Comparison of ENCODE assay signal across 8 cellular contexts in genomic region chr1:166974647-166975345, GRCh38. TPM values are rescaled to one million over a fixed set of nuclear protein-coding genes. Genes with fewer than 3 reads are reported as not detected.
DNase-seq lines count a peak whose midpoint lies in the region; ATAC-seq, FAIRE-seq and TF ChIP-seq lines count a peak whose summit lies in the region.

No MANE protein-coding gene starts in this region.

- WGBS in transverse colon (ENCODE audit: low coverage in 1 of 2), 2 donors: 0 to 1% methylated on average over 4 to 17 of the region's 17 CpGs

- H3K36me3 ChIP-seq in SU-DHL-6 (ENCODE audit: low read length) (no peaks in the 10 kb centered on the region), neural cell (ENCODE audit: insufficient read depth, low read length) (no peaks in the 10 kb centered on the region), transverse colon (no peaks in the 10 kb centered on the region), left lung (no peaks in the 10 kb centered on the region)

- H3K4me1 ChIP-seq in transverse colon: peaks cover 3 to 14% (median 9%) of the 10 kb centered on the region in 4 donors
- H3K4me1 ChIP-seq in left lung: peaks cover 0 to 8% of the 10 kb centered on the region in 2 donors

- no peak for TF ChIP-seq RAD21 in neural cell (conservative IDR thresholded peaks at IDR 0.05)

- H3K4me3 ChIP-seq in SU-DHL-6 (ENCODE audit: insufficient read depth, low read length, poor library complexity, severe bottlenecking) (peak overlapping the region; percentile 76), coronary artery (peak overlapping the region; percentile 92), neural cell (ENCODE audit: low read length) (peak overlapping the region; percentile 68), transverse colon (peak overlapping the region; percentile 13 to 61 (median 38)), left lung (peak overlapping the region in 1 of 2 donors; percentile 23)

- H3K9me3 ChIP-seq in SU-DHL-6 (ENCODE audit: insufficient read depth, low read length): no peaks in the 10 kb centered on the region
- no peaks in the 10 kb centered on the region for H3K9me3 ChIP-seq in neural cell (ENCODE audit: low read length)
- H3K9me3 ChIP-seq in transverse colon: no peaks in the 10 kb centered on the region
- H3K9me3 ChIP-seq in left lung: no peaks in the 10 kb centered on the region

- DNase-seq in activated T-cell treated with anti-CD3 and anti-CD28 coated beads for 24 hours (ENCODE audit: low read depth) (peak; percentile 33), coronary artery (ENCODE audit: low spot score) (no peak), transverse colon (no peak), RCC 7860 (ENCODE audit: low spot score) (no peak), left lung (no peak)
- DNase-seq in activated T-cell treated with anti-CD3 and anti-CD28 coated beads, Interleukin-2, amount 50 U/mL, for 1 hour: no peak

- H4K20me1 ChIP-seq in SU-DHL-6 (ENCODE audit: low read depth, low read length): no peaks in the 10 kb centered on the region
- no peaks in the 10 kb centered on the region for H4K20me1 ChIP-seq in neural cell (ENCODE audit: insufficient read depth)

- H3K9ac ChIP-seq in SU-DHL-6 (ENCODE audit: low read length) (peak overlapping the region; percentile 67), neural cell (ENCODE audit: low read length) (peak overlapping the region; percentile 44)

- in situ Hi-C loops in transverse colon (cut with MboI; ENCODE audit: low pct_ligation_motif_present in 1 of 4, low pct_unique_long_range_greater_than_20kb in 1 of 4, low sequenced_read_pairs in 3 of 4): no loop called here

- H3K9me2 ChIP-seq in SU-DHL-6 (replicated peaks; ENCODE audit: insufficient read depth, low read length) (no peaks in the 10 kb centered on the region), neural cell (ENCODE audit: insufficient read depth, low read length) (no peaks in the 10 kb centered on the region)

- FAIRE-seq in RCC 7860 (lab: Jason Lieb, UNC): no peak

- no peaks in the 10 kb centered on the region for H3K79me2 ChIP-seq in SU-DHL-6 (ENCODE audit: insufficient read depth, low read length)
- H3K79me2 ChIP-seq in neural cell (replicated peaks; ENCODE audit: insufficient read depth, low read length): no peaks in the 10 kb centered on the region

- ATAC-seq in left lung: no peak

- TF ChIP-seq CTCF in SU-DHL-6 (IDR thresholded peaks at IDR 0.05; ENCODE audit: insufficient read depth, low read length, poor library complexity, severe bottlenecking) (no peak), coronary artery (IDR thresholded peaks at IDR 0.05) (no peak), neural cell (IDR thresholded peaks at IDR 0.05; ENCODE audit: poor library complexity, severe bottlenecking) (no peak), transverse colon (IDR thresholded peaks at IDR 0.05) (no peak), left lung (IDR thresholded peaks at IDR 0.05) (no peak)

- no peak for TF ChIP-seq POLR2A in transverse colon (IDR thresholded peaks at IDR 0.05)

- H3K4me2 ChIP-seq in SU-DHL-6 (ENCODE audit: low read depth, low read length, poor library complexity, severe bottlenecking) (peak overlapping the region; percentile 82), neural cell (ENCODE audit: low read length) (peak overlapping the region; percentile 89)

- H3K27ac ChIP-seq in SU-DHL-6 (ENCODE audit: low read depth, low read length): no peak overlapping the region
- H3K27ac ChIP-seq in coronary artery: peak overlapping the region in 1 of 2 donors; percentile 44
- no peak overlapping the region for H3K27ac ChIP-seq in neural cell (ENCODE audit: low read length)
- H3K27ac ChIP-seq in transverse colon: peak overlapping the region in 1 of 4 donors; percentile 10
- no peak overlapping the region for H3K27ac ChIP-seq in left lung

- TF ChIP-seq EP300 in neural cell (conservative IDR thresholded peaks at IDR 0.05; ENCODE audit: poor library complexity, severe bottlenecking) (no peak), transverse colon (IDR thresholded peaks at IDR 0.05; ENCODE audit: low read depth) (no peak)

- H2AFZ ChIP-seq in SU-DHL-6 (ENCODE audit: low read depth, low read length, severe bottlenecking): peak overlapping the region; percentile 90
- no peak overlapping the region for H2AFZ ChIP-seq in neural cell (ENCODE audit: low read depth, low read length)

- H3K27me3 ChIP-seq in SU-DHL-6 (ENCODE audit: low read length) (no peaks in the 10 kb centered on the region), neural cell (ENCODE audit: insufficient read depth, low read depth, low read length) (peaks cover 23% of the 10 kb centered on the region), transverse colon (peaks cover 44% of the 10 kb centered on the region), left lung (peaks cover 22 to 78% of the 10 kb centered on the region in 2 donors)

- H3F3A ChIP-seq in SU-DHL-6 (ENCODE audit: insufficient read depth) (peaks cover 7% of the 10 kb centered on the region), neural cell (ENCODE audit: insufficient read depth, low read length, poor library complexity, severe bottlenecking) (no peaks in the 10 kb centered on the region)

- intact Hi-C loops in transverse colon (cut with DNase I; ENCODE audit: low total_unique reads): no loop called here
- intact Hi-C loops in left lung (cut with DNase I): no loop called here

TF ChIP-seq in neural cell, 6 proteins besides CTCF, POLR2A, EP300 and RAD21:
- no peak for TF ChIP-seq MXI1 (conservative IDR thresholded peaks at IDR 0.05; ENCODE audit: poor library complexity, severe bottlenecking)
- no peak for TF ChIP-seq SMC3 (conservative IDR thresholded peaks at IDR 0.05; ENCODE audit: poor library complexity)
- TF ChIP-seq POLR2AphosphoS5 (IDR thresholded peaks at IDR 0.05): no peak
- no peak for TF ChIP-seq REST (IDR thresholded peaks at IDR 0.05; ENCODE audit: borderline replicate concordance)
- no peak for TF ChIP-seq EZH2 (IDR thresholded peaks at IDR 0.05; ENCODE audit: borderline replicate concordance, insufficient read depth, low read length, poor library complexity, severe bottlenecking)
- no peak for TF ChIP-seq TAF1 (IDR thresholded peaks at IDR 0.05; ENCODE audit: low read depth)

RNA-seq across cellular contexts. Expression of gene ILDR2, which starts 0.5 kb away (rescaled TPM):
- 1.3 and 6.8 TPM in 2 replicates for polyA plus RNA-seq in neural cell
- 8.2 and 8.5 TPM in 2 replicates for polyA minus RNA-seq in neural cell
- total RNA-seq in transverse colon: 1 to 10 TPM; 1.1 to 5.4 (median 1.7) TPM
- total RNA-seq in left lung: 1 to 10 TPM in 1 of 2 donors, under 1 TPM in 1; 0.60 to 2.1 TPM

RNA-seq across cellular contexts. Expression of gene MAEL, which starts 14.3 kb away (rescaled TPM):
- not detected in 2 replicates for polyA plus RNA-seq in neural cell
- not detected in 2 replicates for polyA minus RNA-seq in neural cell
- total RNA-seq in transverse colon: not detected
- not detected for total RNA-seq in left lung
